ENCODE assay signal across 9 cellular contexts in the genomic region with DNA sequence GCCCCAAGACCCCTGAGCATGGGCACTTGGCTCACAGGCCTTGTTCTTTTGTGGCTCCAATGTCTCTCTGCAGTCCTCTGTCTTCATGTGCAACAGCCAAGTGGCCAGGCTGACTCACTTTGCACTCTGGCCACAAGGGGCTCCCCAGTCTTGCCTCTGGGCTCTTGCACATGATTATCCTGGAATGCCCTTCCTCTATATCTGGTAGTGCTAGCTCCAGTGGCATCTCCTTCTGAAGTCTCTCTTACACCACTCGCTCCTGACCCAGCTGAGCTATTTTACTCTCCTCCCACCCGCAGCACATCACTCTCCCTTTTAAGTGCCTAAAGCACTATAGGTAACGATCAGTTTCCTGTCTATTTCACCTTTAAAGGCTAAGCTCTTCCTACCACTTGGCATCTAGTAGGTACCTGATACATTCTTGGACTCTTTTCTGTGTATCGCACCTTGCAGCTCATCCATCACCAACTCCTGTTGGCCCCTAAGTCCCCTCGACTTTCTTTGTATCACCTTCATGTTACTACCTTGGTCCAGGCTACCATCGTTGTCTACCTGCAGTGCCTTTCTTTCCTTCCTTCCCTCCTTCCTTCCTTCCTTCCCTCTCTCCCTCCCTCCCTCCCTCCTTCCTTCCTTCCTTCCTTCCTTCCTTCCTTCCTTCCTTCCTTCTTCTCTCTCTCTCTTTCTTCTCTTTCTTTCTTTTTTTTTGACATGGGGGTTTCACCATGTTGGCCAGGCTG. TPM values are rescaled to one million over a fixed set of nuclear protein-coding genes. Genes with fewer than 3 reads are reported as not detected.
DNase-seq lines count a peak whose midpoint lies in the region; ATAC-seq, FAIRE-seq and TF ChIP-seq lines count a peak whose summit lies in the region.
"Had no signal": no experiment of that assay in that cellular context is flagged by ENCODE, and none has a peak within 500 bp of the region (broad histone marks: within the 10 kb centered on the region; RNA-seq: fewer than 3 reads in every experiment).

No MANE protein-coding gene starts in this region.

- intact Hi-C loops in mammary epithelial cell (cut with micrococcal nuclease): no loop called here

- no peaks in the 10 kb centered on the region for H3K79me2 ChIP-seq in MM.1S (ENCODE audit: low read length)
- H3K79me2 ChIP-seq in mammary epithelial cell (ENCODE audit: insufficient read depth, low read length): no peaks in the 10 kb centered on the region
- H3K79me2 ChIP-seq in neural progenitor cell (ENCODE audit: low read depth): no peaks in the 10 kb centered on the region

- no peaks in the 10 kb centered on the region for H3K9me2 ChIP-seq in MM.1S (replicated peaks; ENCODE audit: insufficient read depth, low read length)

- H3K27me3 ChIP-seq in MM.1S (replicated peaks; ENCODE audit: insufficient read depth, low read length) (no peaks in the 10 kb centered on the region), mammary epithelial cell (ENCODE audit: insufficient read depth, low read length) (no peaks in the 10 kb centered on the region), neural progenitor cell (peaks cover 21% of the 10 kb centered on the region)

- H3K4me2 ChIP-seq in MM.1S (ENCODE audit: low read depth, low read length) (no peak overlapping the region), mammary epithelial cell (ENCODE audit: insufficient read depth, low read depth, low read length) (no peak overlapping the region), neural progenitor cell (no peak overlapping the region)

- DNase-seq in GM12865 (ENCODE audit: low read depth): peak; percentile 14
- peak; percentile 16 for DNase-seq in MM.1S
- DNase-seq in mammary epithelial cell: peak; percentile 63
- peak; percentile 45 for DNase-seq in neural progenitor cell (ENCODE audit: low spot score)
- DNase-seq in epidermal melanocyte (ENCODE audit: insufficient read length, low spot score): no peak
- DNase-seq in NCI-H774 (lab: John Stamatoyannopoulos, UW): no peak
- no peak for DNase-seq in GM19239 (ENCODE audit: insufficient read length, low spot score)

- TF ChIP-seq CTCF in GM12865 (IDR thresholded peaks at IDR 0.05; ENCODE audit: insufficient read depth, low read depth, low read length, missing control alignments) (peak; percentile 42), MM.1S (IDR thresholded peaks at IDR 0.05; ENCODE audit: low read length) (peak; percentile 53), mammary epithelial cell (conservative IDR thresholded peaks at IDR 0.05 in 1 of 2, IDR thresholded peaks at IDR 0.05 in 1 of 2; ENCODE audit: extremely low read depth in 1 of 2, insufficient read depth in 1 of 2, low read depth in 1 of 2, low read length in 2 of 2) (peak; percentile 59 to 60), neural progenitor cell (IDR thresholded peaks at IDR 0.05) (peak; percentile 48)

- in situ Hi-C loops in mammary epithelial cell (cut with MboI; ENCODE audit: low sequenced_read_pairs in 2 of 2): no loop called here

- no peak overlapping the region for H3K9ac ChIP-seq in MM.1S (ENCODE audit: low read length)
- H3K9ac ChIP-seq in mammary epithelial cell (ENCODE audit: insufficient read depth, low read length): no peak overlapping the region
- no peak overlapping the region for H3K9ac ChIP-seq in neural progenitor cell

- no peak for ATAC-seq in GM19452 (IDR thresholded peaks at IDR 0.05; ENCODE audit: unreplicated experiment)

- H3K4me1 ChIP-seq in MM.1S (ENCODE audit: low read length) (no peaks in the 10 kb centered on the region), mammary epithelial cell (ENCODE audit: insufficient read depth, low read length) (peaks cover 14% of the 10 kb centered on the region), neural progenitor cell (peaks cover 8% of the 10 kb centered on the region)

- no peak overlapping the region for H3K27ac ChIP-seq in MM.1S (ENCODE audit: low read length)
- no peak overlapping the region for H3K27ac ChIP-seq in mammary epithelial cell (ENCODE audit: insufficient read depth, low read depth, low read length)
- no peak overlapping the region for H3K27ac ChIP-seq in neural progenitor cell

- H2AFZ ChIP-seq in MM.1S (ENCODE audit: low read length) (no peak overlapping the region), mammary epithelial cell (ENCODE audit: low read depth, low read length) (no peak overlapping the region), neural progenitor cell (replicated peaks) (no peak overlapping the region)

- 81% methylated on average over 5 of the region's 6 CpGs for WGBS in mammary epithelial cell (ENCODE audit: low coverage, missing lambda C conversion rate)

- H3F3A ChIP-seq in MM.1S (ENCODE audit: insufficient read depth, low read length): no peaks in the 10 kb centered on the region
- H3F3A ChIP-seq in neural progenitor cell (ENCODE audit: low read depth): no peaks in the 10 kb centered on the region

- H3K4me3 ChIP-seq in GM12865 (ENCODE audit: low read depth, low read length) (no peak overlapping the region), MM.1S (ENCODE audit: low read length) (no peak overlapping the region), mammary epithelial cell (replicated peaks in 1 of 3; ENCODE audit: insufficient read depth in 1 of 3, low read depth in 2 of 3, low read length in 3 of 3) (no peak overlapping the region), neural progenitor cell (no peak overlapping the region)

- BruUV-seq in mammary epithelial cell (replicated peaks; lab: Mats Ljungman, UMichigan): no TSS peak

- peaks cover 12% of the 10 kb centered on the region for H3K27me3 Mint-ChIP-seq in neural progenitor cell (ENCODE audit: insufficient read depth, low read depth)

- H3K4me3 Mint-ChIP-seq in neural progenitor cell: no peak overlapping the region
- H3K4me3 Mint-ChIP-seq: brain had no signal

- peaks cover 9% of the 10 kb centered on the region for H3K4me1 Mint-ChIP-seq in neural progenitor cell
- H3K4me1 Mint-ChIP-seq: brain had no signal

- H3K9me3 ChIP-seq in MM.1S (replicated peaks; ENCODE audit: insufficient read depth, low read length) (no peaks in the 10 kb centered on the region), mammary epithelial cell (replicated peaks; ENCODE audit: insufficient read depth, low read length) (no peaks in the 10 kb centered on the region), neural progenitor cell (ENCODE audit: low read depth) (no peaks in the 10 kb centered on the region)

- CTCF ChIA-PET in mammary epithelial cell (lab: Charles Lee; ENCODE audit: low non-redundant PET): no interaction called here

- H4K20me1 ChIP-seq in MM.1S (ENCODE audit: insufficient read depth, low read length) (no peaks in the 10 kb centered on the region), mammary epithelial cell (ENCODE audit: insufficient read depth, low read length) (no peaks in the 10 kb centered on the region), neural progenitor cell (ENCODE audit: low read depth) (no peaks in the 10 kb centered on the region)

- H3K27ac Mint-ChIP-seq in neural progenitor cell: no peak overlapping the region

- no peaks in the 10 kb centered on the region for H3K36me3 Mint-ChIP-seq in neural progenitor cell
- H3K36me3 Mint-ChIP-seq: brain had no signal

- H3K36me3 ChIP-seq in MM.1S (replicated peaks; ENCODE audit: insufficient read depth, low read length): no peaks in the 10 kb centered on the region
- H3K36me3 ChIP-seq in mammary epithelial cell (ENCODE audit: insufficient read depth, low read length): no peaks in the 10 kb centered on the region
- no peaks in the 10 kb centered on the region for H3K36me3 ChIP-seq in neural progenitor cell

- dilution Hi-C loops in mammary epithelial cell (cut with HindIII; ENCODE audit: low sequenced_read_pairs): no loop called here

- no peaks in the 10 kb centered on the region for H3K9me3 Mint-ChIP-seq in neural progenitor cell
- H3K9me3 Mint-ChIP-seq: brain had no signal

- FAIRE-seq in GM19239 (lab: Jason Lieb, UNC): no peak

RNA-seq across cellular contexts. Expression of a gene that starts 21.8 kb away (rescaled TPM):
- total RNA-seq in mammary epithelial cell: 1 to 10 TPM in 1 of 2 donors, under 1 TPM in 1; 0.33 to 1.1 TPM
- polyA plus RNA-seq in mammary epithelial cell: 0.31 TPM
- not detected for polyA minus RNA-seq in mammary epithelial cell
- not detected in 2 replicates for total RNA-seq in neural progenitor cell (ENCODE audit: low replicate concordance)

Comparison
In these comparisons a context has a peak if more than half of its experiments do, and no peak if none do; other contexts are left out.
1. DNase-seq: peak in GM12865 (single experiment), MM.1S (single experiment), mammary epithelial cell (single experiment) and neural progenitor cell (single experiment); none in epidermal melanocyte (single experiment), NCI-H774 (single experiment) and GM19239 (single experiment).
2. Peak in every context shown above with its lines, with median percentiles within 50 percentile points of each other: CTCF ChIP-seq.